ENCODE assay signal across 23 cellular contexts in the genomic region with DNA sequence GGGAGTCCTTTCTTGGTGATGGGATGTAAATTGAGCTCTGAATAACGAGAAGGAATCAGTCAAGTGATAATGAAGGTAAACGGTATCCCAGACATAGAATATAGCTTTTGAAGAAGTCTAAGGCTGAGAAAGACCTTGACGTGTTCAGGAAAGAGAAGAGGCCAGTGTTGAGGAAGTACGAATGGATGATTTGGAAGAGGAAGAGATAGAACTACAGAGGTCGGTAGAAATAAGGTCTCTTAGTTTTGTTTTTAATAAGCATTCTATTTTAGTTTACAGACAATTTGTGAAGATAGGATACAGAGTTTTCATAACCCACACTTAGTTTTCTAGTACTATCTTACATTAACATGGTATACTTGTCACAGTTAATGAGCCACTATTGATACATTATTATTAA.
"Had no signal": no experiment of that assay in that cellular context is flagged by ENCODE, and none has a peak within 500 bp of the region (broad histone marks: within the 10 kb centered on the region; RNA-seq: fewer than 3 reads in every experiment).

No MANE protein-coding gene starts in this region.

- H3K4me1 ChIP-seq: adrenal gland, ascending aorta, foreskin keratinocyte, neural progenitor cell, stomach, transverse colon had no signal

- H3K36me3 ChIP-seq: adrenal gland, ascending aorta, brain microvascular endothelial cell, neural progenitor cell, stomach, transverse colon had no signal

- H3K27ac ChIP-seq: adrenal gland, ascending aorta, brain microvascular endothelial cell, foreskin keratinocyte, neural progenitor cell, stomach, transverse colon had no signal

- H3K27me3 ChIP-seq: adrenal gland, ascending aorta, brain microvascular endothelial cell, foreskin keratinocyte, neural progenitor cell, stomach, transverse colon had no signal

- ATAC-seq: foreskin keratinocyte; left lobe of liver; naive thymus-derived CD8-positive, alpha-beta T cell; sciatic nerve; stimulated activated memory B cell treated with anti-CD40 and anti-IgM and Interleukin-4, amounts not matched to agents 10 μg/mL and 1 μg/mL and 100 μg/mL, for 72 hours had no signal

- H3K4me3 ChIP-seq: adrenal gland, ascending aorta, neural progenitor cell, stomach, transverse colon had no signal

- H3K9me3 ChIP-seq: adrenal gland, ascending aorta, stomach, transverse colon had no signal

- DNase-seq: activated CD4-positive, alpha-beta T cell treated with anti-CD3 and anti-CD28 coated beads for 1 hour; activated CD4-positive, alpha-beta T cell treated with anti-CD3 and anti-CD28 coated beads, Interleukin-2, amount 50 U/mL, for 1 hour; activated CD8-positive, alpha-beta memory T cell treated with anti-CD3 and anti-CD28 coated beads for 24 hours; activated CD8-positive, alpha-beta memory T cell treated with anti-CD3 and anti-CD28 coated beads, Interleukin-2, amount 50 U/mL, for 4 hours; activated naive CD4-positive, alpha-beta T cell; activated T-cell treated with anti-CD3 and anti-CD28 coated beads, Interleukin-2, amount 50 U/mL, for 24 hours; adrenal gland; brain microvascular endothelial cell; central memory CD4-positive, alpha-beta T cell; dermis blood vessel endothelial cell; effector CD8-positive, alpha-beta T cell; foreskin keratinocyte; kidney; naive thymus-derived CD8-positive, alpha-beta T cell; small intestine; stimulated activated CD4-positive, alpha-beta T cell treated with anti-CD3 and anti-CD28 coated beads, Interleukin-2, amount 100 ng/mL, for 24 hours; stomach; transverse colon had no signal
